Comparison of ENCODE assay signal across 8 cellular contexts in genomic region chr15:81297147-81297572, GRCh38. TPM values are rescaled to one million over a fixed set of nuclear protein-coding genes. Genes with fewer than 3 reads are reported as not detected.
DNase-seq lines count a peak whose midpoint lies in the region; ATAC-seq and TF ChIP-seq lines count a peak whose summit lies in the region.

No MANE protein-coding gene starts in this region.

- peaks cover 42% of the 10 kb centered on the region for H3K36me3 ChIP-seq in CD8-positive, alpha-beta memory T cell (ENCODE audit: insufficient read depth, low read length)
- H3K36me3 ChIP-seq in KOPT-K1 (ENCODE audit: insufficient read depth, low read length) (peaks cover 34% of the 10 kb centered on the region), neutrophil (peaks cover 32% of the 10 kb centered on the region), H7 (replicated peaks; ENCODE audit: control insufficient read depth, insufficient read depth, low read length) (no peaks in the 10 kb centered on the region)

- peak overlapping the region; percentile 96 to 100 (median 99) for H3K4me3 Mint-ChIP-seq in CD8-positive, alpha-beta memory T cell
- H3K4me3 Mint-ChIP-seq in central memory CD8-positive, alpha-beta T cell, result peak overlapping the region; percentile 99

- DNase-seq in CD8-positive, alpha-beta memory T cell, result no peak
- DNase-seq in central memory CD8-positive, alpha-beta T cell (ENCODE audit: low spot score in 2 of 2), result no peak
- DNase-seq in HCEC 1CT, result no peak
- DNase-seq in NCI-H2107 treated with DMSO at 0.1 percent for 48 hours (lab: John Stamatoyannopoulos, UW; ENCODE audit: unreplicated experiment), result no peak
- no peak for DNase-seq in H7
- DNase-seq in SKM-1 (lab: John Stamatoyannopoulos, UW; ENCODE audit: unreplicated experiment), result no peak

- TF ChIP-seq CTCF in neutrophil (IDR thresholded peaks at IDR 0.05), result no peak

- H3K9me3 Mint-ChIP-seq in CD8-positive, alpha-beta memory T cell, result no peaks in the 10 kb centered on the region
- no peaks in the 10 kb centered on the region for H3K9me3 Mint-ChIP-seq in central memory CD8-positive, alpha-beta T cell

- peak overlapping the region; percentile 91 to 100 (median 98) for H3K27ac Mint-ChIP-seq in CD8-positive, alpha-beta memory T cell
- H3K27ac Mint-ChIP-seq in central memory CD8-positive, alpha-beta T cell (ENCODE audit: low read depth), result peak overlapping the region; percentile 98

- peaks cover 0 to 2% of the 10 kb centered on the region in 2 donors for H3K27me3 Mint-ChIP-seq in CD8-positive, alpha-beta memory T cell
- no peaks in the 10 kb centered on the region for H3K27me3 Mint-ChIP-seq in central memory CD8-positive, alpha-beta T cell

- POLR2A ChIA-PET in CD8-positive, alpha-beta memory T cell (lab: Charles Lee), result interaction anchor here (0.5 to 1.6 kb wide), 7 partner anchors 7 to 1245 kb away, joined by 3 to 17 read pairs (median 4); no protein-coding TSS in a partner anchor

- H3K27ac ChIP-seq in CD8-positive, alpha-beta memory T cell (ENCODE audit: low read depth, low read length), result peak overlapping the region; percentile 61
- H3K27ac ChIP-seq in KOPT-K1 (ENCODE audit: low read depth, low read length, poor library complexity, severe bottlenecking) (peak overlapping the region; percentile 98), neutrophil (peak overlapping the region; percentile 96)

- no peaks in the 10 kb centered on the region for H3K27me3 ChIP-seq in CD8-positive, alpha-beta memory T cell (ENCODE audit: insufficient read depth, low read length, poor library complexity, severe bottlenecking)
- H3K27me3 ChIP-seq in neutrophil, result no peaks in the 10 kb centered on the region
- H3K27me3 ChIP-seq in H7 (ENCODE audit: control insufficient read depth, insufficient read depth, low read length), result no peaks in the 10 kb centered on the region

- ATAC-seq in central memory CD8-positive, alpha-beta T cell (replicated peaks; ENCODE audit: extremely low read depth, poor library complexity, severe bottlenecking), result no peak

- peaks cover 65 to 67% (median 65%) of the 10 kb centered on the region in 3 donors for H3K4me1 Mint-ChIP-seq in CD8-positive, alpha-beta memory T cell
- peaks cover 98% of the 10 kb centered on the region for H3K4me1 Mint-ChIP-seq in central memory CD8-positive, alpha-beta T cell

- no peaks in the 10 kb centered on the region for H3K9me3 ChIP-seq in CD8-positive, alpha-beta memory T cell (ENCODE audit: low read length)
- no peaks in the 10 kb centered on the region for H3K9me3 ChIP-seq in KOPT-K1 (ENCODE audit: insufficient read depth, low read length, poor library complexity, severe bottlenecking)
- H3K9me3 ChIP-seq in neutrophil, result no peaks in the 10 kb centered on the region

- peaks cover 33 to 58% (median 42%) of the 10 kb centered on the region in 3 donors for H3K36me3 Mint-ChIP-seq in CD8-positive, alpha-beta memory T cell
- H3K36me3 Mint-ChIP-seq in central memory CD8-positive, alpha-beta T cell (ENCODE audit: insufficient read depth), result peaks cover 56% of the 10 kb centered on the region

- H3K4me3 ChIP-seq in CD8-positive, alpha-beta memory T cell (ENCODE audit: low read length), result peak overlapping the region; percentile 89
- H3K4me3 ChIP-seq in neutrophil (ENCODE audit: low read depth in 1 of 2, low read length in 1 of 2), result peak overlapping the region; percentile 86 to 97
- H3K4me3 ChIP-seq in H7 (ENCODE audit: insufficient read depth, low read depth, low read length), result no peak overlapping the region

- H3K4me1 ChIP-seq in CD8-positive, alpha-beta memory T cell (ENCODE audit: insufficient read depth, low read length), result peaks cover 59% of the 10 kb centered on the region
- peaks cover 82 to 94% of the 10 kb centered on the region in 2 experiments for H3K4me1 ChIP-seq in neutrophil (ENCODE audit: control insufficient read depth in 1 of 2, insufficient read depth in 1 of 2, low read depth in 1 of 2, low read length in 1 of 2)

- CTCF ChIA-PET in CD8-positive, alpha-beta memory T cell (lab: Charles Lee), result interaction anchor here (1.0 to 5.8 kb wide), 11 partner anchors 10 to 120 kb away, joined by 3 to 37 read pairs (median 11); partner anchors contain the start of gene STARD5

RNA-seq across cellular contexts. Expression of gene STARD5, which starts 26.8 kb away (rescaled TPM):
- 1 to 10 TPM; 4.4 to 5.8 TPM for total RNA-seq in CD8-positive, alpha-beta memory T cell
- 2.6 TPM for polyA plus RNA-seq in CD8-positive, alpha-beta memory T cell
- 3.4 TPM in 2 replicates for total RNA-seq in H7 (2014; rRNA removed; shearing (Covaris generic))
